7 cellular contexts compared by ENCODE assay signal in genomic region chr5:612498-613424, GRCh38. TPM values are rescaled to one million over a fixed set of nuclear protein-coding genes. Genes with fewer than 3 reads are reported as not detected.
DNase-seq lines count a peak whose midpoint lies in the region; ATAC-seq and TF ChIP-seq lines count a peak whose summit lies in the region.

No MANE protein-coding gene starts in this region.

- no peaks in the 10 kb centered on the region for H3K9me2 ChIP-seq in hepatocyte (replicated peaks; ENCODE audit: insufficient read depth)

- peak overlapping the region; percentile 96 for H3K4me3 Mint-ChIP-seq in activated naive CD8-positive, alpha-beta T cell

- peak overlapping the region; percentile 92 for H3K4me2 ChIP-seq in hepatocyte

- peaks cover 40% of the 10 kb centered on the region for H3K4me1 Mint-ChIP-seq in activated naive CD8-positive, alpha-beta T cell (ENCODE audit: low read depth)

- H3K79me2 ChIP-seq in hepatocyte = peaks cover 43% of the 10 kb centered on the region

- no peak for TF ChIP-seq CTCF in GM12875 (IDR thresholded peaks at IDR 0.05; ENCODE audit: borderline replicate concordance, insufficient read depth, low read depth, low read length)
- no peak for TF ChIP-seq CTCF in hepatocyte (IDR thresholded peaks at IDR 0.05; ENCODE audit: poor library complexity)

- WGBS in hepatocyte (ENCODE audit: low lambda C conversion rate, missing lambda C conversion rate) = 23% methylated on average over 27 of the region's 49 CpGs

- no peaks in the 10 kb centered on the region for H3K27me3 ChIP-seq in hepatocyte

- H3K27me3 Mint-ChIP-seq in activated naive CD8-positive, alpha-beta T cell = peaks cover under 1% of the 10 kb centered on the region

- no peaks in the 10 kb centered on the region for H3K36me3 Mint-ChIP-seq in activated naive CD8-positive, alpha-beta T cell

- H3K27ac ChIP-seq in KOPT-K1 (ENCODE audit: low read depth, low read length, poor library complexity, severe bottlenecking) (peak overlapping the region; percentile 68), hepatocyte (peak overlapping the region; percentile 11)

- H3K4me3 ChIP-seq in GM12875 (ENCODE audit: low read depth, low read length) = peak overlapping the region; percentile 56
- peak overlapping the region; percentile 74 for H3K4me3 ChIP-seq in hepatocyte
- H3K4me3 ChIP-seq in skeletal muscle cell (ENCODE audit: low read depth, low read length) = peak overlapping the region; percentile 77

- H3K36me3 ChIP-seq in KOPT-K1 (ENCODE audit: insufficient read depth, low read length) (peaks cover 15% of the 10 kb centered on the region), hepatocyte (replicated peaks; ENCODE audit: insufficient read depth, low read depth) (no peaks in the 10 kb centered on the region)

- H4K20me1 ChIP-seq in hepatocyte (ENCODE audit: insufficient read depth, poor library complexity, severe bottlenecking) = no peaks in the 10 kb centered on the region

- ATAC-seq in GM21786 (IDR thresholded peaks at IDR 0.05; ENCODE audit: unreplicated experiment) = peak; percentile 28

- H2AFZ ChIP-seq in hepatocyte = peak overlapping the region; percentile 71

- H3K9me3 ChIP-seq in KOPT-K1 (ENCODE audit: insufficient read depth, low read length, poor library complexity, severe bottlenecking) (peaks cover 4% of the 10 kb centered on the region), hepatocyte (ENCODE audit: low read depth) (no peaks in the 10 kb centered on the region)

- H3K27ac Mint-ChIP-seq in activated naive CD8-positive, alpha-beta T cell = peak overlapping the region; percentile 90

- peaks cover 3% of the 10 kb centered on the region for H3K4me1 ChIP-seq in hepatocyte (ENCODE audit: insufficient read depth)

- no peak for DNase-seq in hepatocyte (ENCODE audit: low spot score)
- no peak for DNase-seq in skeletal muscle cell (ENCODE audit: low read depth)
- no peak for DNase-seq in SKM-1 (lab: John Stamatoyannopoulos, UW; ENCODE audit: unreplicated experiment)

- no peaks in the 10 kb centered on the region for H3K9me3 Mint-ChIP-seq in activated naive CD8-positive, alpha-beta T cell (ENCODE audit: low read depth)

RNA-seq across cellular contexts. Expression of gene CEP72, which starts 0.6 kb away (rescaled TPM):
- 3.2 and 7.6 TPM in 2 replicates for total RNA-seq in hepatocyte
- 4.2 and 4.4 TPM in 2 replicates for polyA plus RNA-seq in hepatocyte
